In the genomic region with DNA sequence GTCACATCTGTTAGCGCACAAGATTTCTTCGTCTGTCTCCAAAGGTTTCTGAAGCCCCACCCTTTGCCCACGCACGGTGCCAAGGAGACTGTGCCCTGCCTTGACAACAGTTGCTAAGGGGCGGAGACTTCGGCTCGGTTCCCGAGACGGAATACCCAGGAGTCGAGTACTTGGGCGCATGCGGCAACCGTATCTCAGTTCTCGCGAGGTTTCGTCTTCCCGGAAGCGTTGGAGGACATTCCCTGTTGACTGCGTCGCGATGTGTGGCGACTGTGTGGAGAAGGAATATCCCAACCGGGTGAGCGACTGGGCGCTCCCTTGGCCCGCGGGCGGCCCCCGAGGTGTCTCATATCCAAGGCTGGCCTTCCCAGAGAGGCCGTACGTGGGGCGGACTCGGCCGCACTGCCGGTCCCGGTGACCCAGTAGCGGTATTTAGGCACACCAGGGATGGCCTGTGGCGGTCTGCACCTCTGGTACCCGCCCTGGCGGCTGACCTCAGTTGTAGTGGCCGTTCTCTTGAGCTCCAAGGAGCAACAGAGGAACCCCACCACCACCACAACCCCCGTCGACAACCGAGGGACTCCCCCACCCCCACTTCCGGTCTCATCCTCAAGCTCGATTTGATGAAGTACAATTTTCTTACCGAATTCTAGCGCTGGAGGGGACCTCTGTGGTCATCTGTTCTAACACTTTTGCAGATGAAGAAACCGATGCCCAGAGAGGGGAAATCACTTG, we compare ENCODE assay signal across 8 cellular contexts. TPM values are rescaled to one million over a fixed set of nuclear protein-coding genes. Genes with fewer than 3 reads are reported as not detected.
DNase-seq lines count a peak whose midpoint lies in the region; ATAC-seq, FAIRE-seq and TF ChIP-seq lines count a peak whose summit lies in the region.

A gene (plus strand): TSS at position 219 of the 735 bp plus-strand sequence. CDS start 41 bp downstream, at position 260.

- H3K9me3 ChIP-seq in body of pancreas: no peaks in the 10 kb centered on the region

- peak; percentile 94 for ATAC-seq in GM18520 (IDR thresholded peaks at IDR 0.05; ENCODE audit: unreplicated experiment)
- ATAC-seq in HG03064 (IDR thresholded peaks at IDR 0.05; ENCODE audit: low read depth, unreplicated experiment): peak; percentile 85
- ATAC-seq in body of pancreas: peak; percentile 100
- ATAC-seq in sciatic nerve: peak; percentile 99

- peak; percentile 82 to 94 (median 93) for TF ChIP-seq POLR2A in body of pancreas (IDR thresholded peaks at IDR 0.05)

- H3K27ac ChIP-seq in 22Rv1 (peak within 1 kb of the TSS; percentile 75), body of pancreas (peak within 1 kb of the TSS; percentile 76 to 95 (median 90))

- FAIRE-seq in TTC549 (lab: Jason Lieb, UNC): peak; percentile 81

- intact Hi-C loops in body of pancreas (cut with DNase I) (no loop called here), sciatic nerve (cut with DNase I) (no loop called here)

- WGBS in body of pancreas, 2 donors: 1% methylated on average over 13 to 49 of the region's 49 CpGs

- H3K27me3 ChIP-seq in body of pancreas: no peaks in the 10 kb centered on the region

- peak within 1 kb of the TSS; percentile 69 to 82 for H3K4me3 ChIP-seq in body of pancreas

- peaks cover 19% of the 10 kb centered on the region for H3K4me1 ChIP-seq in body of pancreas

- TF ChIP-seq CTCF in 22Rv1 (IDR thresholded peaks at IDR 0.05) (no peak), body of pancreas (IDR thresholded peaks at IDR 0.05) (no peak)

- DNase-seq in NCI-H2107 treated with DMSO at 0.1 percent for 48 hours (lab: John Stamatoyannopoulos, UW; ENCODE audit: unreplicated experiment) (peak; percentile 99), body of pancreas (peak; percentile 100), iPS DF 19.7 (ENCODE audit: low read depth, low spot score) (peak; percentile 96), sciatic nerve (ENCODE audit: low spot score) (peak; percentile 99)

- H3K36me3 ChIP-seq in body of pancreas (replicated peaks in 1 of 2; ENCODE audit: insufficient read depth in 1 of 2, low read depth in 2 of 2): no peaks in the 10 kb centered on the region

RNA-seq across cellular contexts. Expression of the gene that starts here (rescaled TPM):
- total RNA-seq in body of pancreas: 10 to 100 TPM; 29.1 to 43.2 TPM
- 66.0 TPM for total RNA-seq in sciatic nerve

Comparison
In these comparisons a context has a peak if more than half of its experiments do, and no peak if none do; other contexts are left out.
1. Peak in every context shown above with its lines: DNase-seq, ATAC-seq, H3K4me3 ChIP-seq and H3K27ac ChIP-seq.